10 cellular contexts compared by ENCODE assay signal in the genomic region with DNA sequence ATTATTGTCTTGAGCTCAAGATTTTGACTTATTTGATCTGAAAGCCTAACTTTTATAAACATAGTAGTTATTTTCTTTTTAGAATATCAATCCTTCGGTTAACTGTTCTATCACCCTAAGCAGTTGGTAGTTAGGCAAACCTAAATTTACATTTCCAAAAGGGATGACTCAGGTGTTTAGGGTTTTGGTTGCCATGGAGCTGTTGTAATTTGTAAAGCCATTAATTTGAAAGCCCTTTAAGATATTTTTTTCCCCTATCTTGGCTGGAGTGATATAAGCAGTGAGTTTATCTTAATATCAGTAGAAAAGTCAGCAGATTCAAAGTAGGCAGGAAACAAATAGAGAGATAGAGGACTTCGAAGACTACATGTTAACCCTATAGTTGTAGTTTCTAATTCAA.
"Had no signal": no experiment of that assay in that cellular context is flagged by ENCODE, and none has a peak within 500 bp of the region (broad histone marks: within the 10 kb centered on the region; RNA-seq: fewer than 3 reads in every experiment).

No MANE protein-coding gene starts in this region.

- H3K4me1 Mint-ChIP-seq: activated naive CD4-positive, alpha-beta T cell treated with anti-CD3 and anti-CD28 coated beads, Interleukin-2, amount 50 U/mL, for 24 hours had no signal

- H3K27ac Mint-ChIP-seq: activated naive CD4-positive, alpha-beta T cell treated with anti-CD3 and anti-CD28 coated beads, Interleukin-2, amount 50 U/mL, for 24 hours had no signal

- DNase-seq: activated effector memory CD4-positive, alpha-beta T cell treated with Interleukin-2 at 50 U/mL for 16 hours; amniotic stem cell; brain microvascular endothelial cell; foreskin fibroblast; head of caudate nucleus; left ventricle myocardium superior; stomach; thyroid gland had no signal

- H3K36me3 ChIP-seq: brain microvascular endothelial cell, stomach, thyroid gland, vagina had no signal

- H3K4me3 ChIP-seq: stomach, thyroid gland, vagina had no signal

- H3K4me1 ChIP-seq: stomach, thyroid gland, vagina had no signal

- H3K27me3 ChIP-seq: brain microvascular endothelial cell, stomach, thyroid gland, vagina had no signal

- H3K4me3 Mint-ChIP-seq: activated naive CD4-positive, alpha-beta T cell treated with anti-CD3 and anti-CD28 coated beads, Interleukin-2, amount 50 U/mL, for 24 hours had no signal

- H3K9me3 ChIP-seq: stomach, thyroid gland, vagina had no signal

- H3K36me3 Mint-ChIP-seq: activated naive CD4-positive, alpha-beta T cell treated with anti-CD3 and anti-CD28 coated beads, Interleukin-2, amount 50 U/mL, for 24 hours had no signal

- H3K27ac ChIP-seq: brain microvascular endothelial cell, stomach, thyroid gland, vagina had no signal

- ATAC-seq: left ventricle myocardium superior had no signal
